In genomic region chr22:21592422-21592821, GRCh38 we compare ENCODE assay signal across 31 cellular contexts. TPM values are rescaled to one million over a fixed set of nuclear protein-coding genes. Genes with fewer than 3 reads are reported as not detected.
"Had no signal": no experiment of that assay in that cellular context is flagged by ENCODE, and none has a peak within 500 bp of the region (broad histone marks: within the 10 kb centered on the region; RNA-seq: fewer than 3 reads in every experiment).

No MANE protein-coding gene starts in this region.

- ATAC-seq: activated naive CD8-positive, alpha-beta T cell treated with anti-CD3 and anti-CD28 coated beads, Interleukin-2, amount 50 U/mL, for 24 hours; activated T-cell treated with anti-CD3 and anti-CD28 coated beads, Interleukin-2, amount 50 U/mL, for 4 hours; body of pancreas; effector memory CD8-positive, alpha-beta T cell; WTC11 had no signal

- DNase-seq: activated CD4-positive, alpha-beta memory T cell treated with anti-CD3 and anti-CD28 coated beads, Interleukin-2, amount 10 ng/mL, durations not matched to agents 7 days and 5 days; activated CD4-positive, alpha-beta T cell treated with anti-CD3 and anti-CD28 coated beads for 1 hour; activated CD4-positive, alpha-beta T cell treated with anti-CD3 and anti-CD28 coated beads for 4 hours; activated CD4-positive, alpha-beta T cell treated with anti-CD3 and anti-CD28 coated beads, Interleukin-2, amount 10 ng/mL, durations not matched to agents 7 days and 5 days; activated CD4-positive, alpha-beta T cell treated with anti-CD3 and anti-CD28 coated beads, Interleukin-2, amount 50 U/mL, for 4 hours; activated CD8-positive, alpha-beta memory T cell treated with anti-CD3 and anti-CD28 coated beads, Interleukin-2, amount 50 U/mL, for 48 hours; activated effector memory CD4-positive, alpha-beta T cell treated with anti-CD3 and anti-CD28 coated beads, Interleukin-2, amount 50 U/mL, for 16 hours; activated naive CD4-positive, alpha-beta T cell treated with anti-CD3 and anti-CD28 coated beads for 36 hours; activated naive CD8-positive, alpha-beta T cell treated with anti-CD3 and anti-CD28 coated beads for 36 hours; activated naive CD8-positive, alpha-beta T cell treated with anti-CD3 and anti-CD28 coated beads, Interleukin-2, amount 50 U/mL, for 24 hours; activated T-cell treated with anti-CD3 and anti-CD28 coated beads for 4 hours; activated T-cell treated with anti-CD3 and anti-CD28 coated beads, Interleukin-2, amount 50 U/mL, for 4 hours; adrenal gland; amygdala; cortex of kidney; dermis blood vessel endothelial cell; effector CD4-positive, alpha-beta T cell; effector memory CD8-positive, alpha-beta T cell; erythroblast; foreskin keratinocyte; glutamatergic neuron; T-helper 2 cell had no signal

- H3K9me3 Mint-ChIP-seq: activated CD4-positive, alpha-beta memory T cell treated with anti-CD3 and anti-CD28 coated beads, Interleukin-2, amount 10 ng/mL, durations not matched to agents 7 days and 5 days; activated CD4-positive, alpha-beta T cell treated with anti-CD3 and anti-CD28 coated beads, Interleukin-2, amount 10 ng/mL, durations not matched to agents 7 days and 5 days; activated naive CD4-positive, alpha-beta T cell treated with anti-CD3 and anti-CD28 coated beads for 36 hours; activated naive CD4-positive, alpha-beta T cell treated with anti-CD3 and anti-CD28 coated beads, Interleukin-2, amount 50 U/mL, for 24 hours; activated naive CD8-positive, alpha-beta T cell treated with anti-CD3 and anti-CD28 coated beads for 36 hours; activated naive CD8-positive, alpha-beta T cell treated with anti-CD3 and anti-CD28 coated beads, Interleukin-2, amount 50 U/mL, for 24 hours; activated T-cell treated with anti-CD3 and anti-CD28 coated beads, Interleukin-2, amount 50 U/mL, for 4 hours; activated T-helper 1 cell treated with anti-CD3 and anti-CD28 coated beads, Interleukin-12 subunit alpha, Interleukin-12 subunit beta, Interleukin-2, Interleukin-4 antibody, amounts not matched to agents 30 ng/mL and 10 ng/mL and 1 ng/mL, durations not matched to agents 14 hours and 24 hours and 36 hours; activated T-helper 2 cell treated with anti-CD3 and anti-CD28 coated beads, Interferon-gamma antibody, Interleukin-2, Interleukin-4, amounts not matched to agents 10 μg/mL and 5 μg/mL and 100 μg/mL, durations not matched to agents 14 hours and 24 hours and 36 hours; effector memory CD8-positive, alpha-beta T cell; WTC11 had no signal

- H3K27ac ChIP-seq: adrenal gland, body of pancreas, esophagus muscularis mucosa, foreskin keratinocyte, gastrocnemius medialis had no signal

- H3K27me3 ChIP-seq: adrenal gland, body of pancreas, esophagus muscularis mucosa, foreskin keratinocyte, gastrocnemius medialis had no signal

- H3K4me3 ChIP-seq: adrenal gland, body of pancreas, esophagus muscularis mucosa, gastrocnemius medialis had no signal

- FAIRE-seq: colon had no signal

- H3K27me3 Mint-ChIP-seq: activated CD4-positive, alpha-beta memory T cell treated with anti-CD3 and anti-CD28 coated beads, Interleukin-2, amount 10 ng/mL, durations not matched to agents 7 days and 5 days; activated CD4-positive, alpha-beta T cell treated with anti-CD3 and anti-CD28 coated beads, Interleukin-2, amount 10 ng/mL, durations not matched to agents 7 days and 5 days; activated naive CD4-positive, alpha-beta T cell treated with anti-CD3 and anti-CD28 coated beads, Interleukin-2, amount 50 U/mL, for 24 hours; activated naive CD8-positive, alpha-beta T cell treated with anti-CD3 and anti-CD28 coated beads for 36 hours; activated naive CD8-positive, alpha-beta T cell treated with anti-CD3 and anti-CD28 coated beads, Interleukin-2, amount 50 U/mL, for 24 hours; effector memory CD8-positive, alpha-beta T cell had no signal

- H3K27ac Mint-ChIP-seq: activated CD4-positive, alpha-beta memory T cell treated with anti-CD3 and anti-CD28 coated beads, Interleukin-2, amount 10 ng/mL, durations not matched to agents 7 days and 5 days; activated naive CD8-positive, alpha-beta T cell treated with anti-CD3 and anti-CD28 coated beads, Interleukin-2, amount 50 U/mL, for 24 hours; activated T-helper 1 cell treated with anti-CD3 and anti-CD28 coated beads, Interleukin-12 subunit alpha, Interleukin-12 subunit beta, Interleukin-2, Interleukin-4 antibody, amounts not matched to agents 30 ng/mL and 10 ng/mL and 1 ng/mL, durations not matched to agents 14 hours and 24 hours and 36 hours had no signal

- H3K9me3 ChIP-seq: adrenal gland, body of pancreas, esophagus muscularis mucosa, gastrocnemius medialis had no signal

- H3K4me3 Mint-ChIP-seq: activated CD4-positive, alpha-beta memory T cell treated with anti-CD3 and anti-CD28 coated beads, Interleukin-2, amount 10 ng/mL, durations not matched to agents 7 days and 5 days; activated CD4-positive, alpha-beta T cell treated with anti-CD3 and anti-CD28 coated beads, Interleukin-2, amount 10 ng/mL, durations not matched to agents 7 days and 5 days; activated naive CD4-positive, alpha-beta T cell treated with anti-CD3 and anti-CD28 coated beads for 36 hours; activated naive CD4-positive, alpha-beta T cell treated with anti-CD3 and anti-CD28 coated beads, Interleukin-2, amount 50 U/mL, for 24 hours; activated naive CD8-positive, alpha-beta T cell treated with anti-CD3 and anti-CD28 coated beads for 36 hours; activated naive CD8-positive, alpha-beta T cell treated with anti-CD3 and anti-CD28 coated beads, Interleukin-2, amount 50 U/mL, for 24 hours; activated T-cell treated with anti-CD3 and anti-CD28 coated beads, Interleukin-2, amount 50 U/mL, for 4 hours; activated T-helper 1 cell treated with anti-CD3 and anti-CD28 coated beads, Interleukin-12 subunit alpha, Interleukin-12 subunit beta, Interleukin-2, Interleukin-4 antibody, amounts not matched to agents 30 ng/mL and 10 ng/mL and 1 ng/mL, durations not matched to agents 14 hours and 24 hours and 36 hours; WTC11 had no signal

- H3K4me1 ChIP-seq: foreskin keratinocyte had no signal

RNA-seq across cellular contexts. Expression of gene RIMBP3C, which starts 41.2 kb away (rescaled TPM):
- total RNA-seq: esophagus muscularis mucosa had no signal
- polyA plus RNA-seq: aorta had no signal
